Comparison of ENCODE assay signal across 20 cellular contexts in genomic region chr4:106647451-106647850, GRCh38.
"Had no signal": no experiment of that assay in that cellular context is flagged by ENCODE, and none has a peak within 500 bp of the region (broad histone marks: within the 10 kb centered on the region; RNA-seq: fewer than 3 reads in every experiment).

No MANE protein-coding gene starts in this region.

- H3K36me3 ChIP-seq: heart left ventricle, spleen, transverse colon had no signal

- H3K4me3 ChIP-seq: coronary artery, heart left ventricle, spleen, testis, transverse colon had no signal

- H3K4me1 ChIP-seq: foreskin keratinocyte, heart left ventricle, spleen, testis, transverse colon had no signal

- DNase-seq: effector CD4-positive, alpha-beta T cell; endodermal cell; erythroblast; foreskin keratinocyte; heart left ventricle; hippocampal formation; kidney glomerular epithelial cell; mesendoderm; naive thymus-derived CD4-positive, alpha-beta T cell; posterior cingulate gyrus; spleen; stimulated activated CD4-positive, alpha-beta T cell treated with anti-CD3 and anti-CD28 coated beads, Interleukin-15, amount 100 ng/mL, for 24 hours; stimulated activated CD4-positive, alpha-beta T cell treated with anti-CD3 and anti-CD28 coated beads, Interleukin-1b, Interleukin-23, amount 100 ng/mL, for 48 hours; stimulated activated CD4-positive, alpha-beta T cell treated with anti-CD3 and anti-CD28 coated beads, Interleukin-4, amount 100 ng/mL, for 24 hours; stimulated activated naive CD8-positive, alpha-beta T cell treated with anti-CD3 and anti-CD28 coated beads, Interleukin-15, amount 100 ng/mL, for 72 hours; testis; transverse colon had no signal

- H3K27me3 Mint-ChIP-seq: naive thymus-derived CD4-positive, alpha-beta T cell; stimulated activated memory B cell treated with anti-CD40 and anti-IgM and Interleukin-4, amounts not matched to agents 10 μg/mL and 1 μg/mL and 100 μg/mL, for 72 hours; stimulated activated naive CD8-positive, alpha-beta T cell treated with anti-CD3 and anti-CD28 coated beads, Interleukin-15, amount 100 ng/mL, for 72 hours had no signal

- H3K27ac ChIP-seq: coronary artery, foreskin keratinocyte, heart left ventricle, spleen, testis, transverse colon had no signal

- H3K27me3 ChIP-seq: foreskin keratinocyte, heart left ventricle, spleen, testis, transverse colon had no signal

- H3K4me1 Mint-ChIP-seq: naive thymus-derived CD4-positive, alpha-beta T cell; neural crest cell; stimulated activated memory B cell treated with anti-CD40 and anti-IgM and Interleukin-4, amounts not matched to agents 10 μg/mL and 1 μg/mL and 100 μg/mL, for 72 hours; stimulated activated naive CD8-positive, alpha-beta T cell treated with anti-CD3 and anti-CD28 coated beads, Interleukin-15, amount 100 ng/mL, for 72 hours had no signal

- H3K27ac Mint-ChIP-seq: endodermal cell; naive thymus-derived CD4-positive, alpha-beta T cell; stimulated activated memory B cell treated with anti-CD40 and anti-IgM and Interleukin-4, amounts not matched to agents 10 μg/mL and 1 μg/mL and 100 μg/mL, for 72 hours; stimulated activated naive CD8-positive, alpha-beta T cell treated with anti-CD3 and anti-CD28 coated beads, Interleukin-15, amount 100 ng/mL, for 72 hours had no signal

- H3K4me3 Mint-ChIP-seq: endodermal cell; naive thymus-derived CD4-positive, alpha-beta T cell; neural crest cell; stimulated activated memory B cell treated with anti-CD40 and anti-IgM and Interleukin-4, amounts not matched to agents 10 μg/mL and 1 μg/mL and 100 μg/mL, for 72 hours; stimulated activated naive CD8-positive, alpha-beta T cell treated with anti-CD3 and anti-CD28 coated beads, Interleukin-15, amount 100 ng/mL, for 72 hours had no signal

- H3K36me3 Mint-ChIP-seq: naive thymus-derived CD4-positive, alpha-beta T cell; stimulated activated memory B cell treated with anti-CD40 and anti-IgM and Interleukin-4, amounts not matched to agents 10 μg/mL and 1 μg/mL and 100 μg/mL, for 72 hours had no signal
